2 cellular contexts compared by ENCODE assay signal in genomic region chr17:8160741-8161221, GRCh38.
TF ChIP-seq lines count a peak whose summit lies in the region.

No MANE protein-coding gene starts in this region.

TF ChIP-seq in H1, 55 proteins besides CTCF, POLR2A, EP300 and RAD21:
- TF ChIP-seq TAF1 (IDR thresholded peaks at IDR 0.05; ENCODE audit: low read depth, low read length) (no peak), CTBP2 (IDR thresholded peaks at IDR 0.05; ENCODE audit: borderline replicate concordance, insufficient read depth, insufficient read length, low read length) (no peak), JUN (IDR thresholded peaks at IDR 0.05; ENCODE audit: low read depth, low read length) (no peak), PHF8 (conservative IDR thresholded peaks at IDR 0.05; ENCODE audit: low read depth, low read length) (no peak), ATF3 (IDR thresholded peaks at IDR 0.05; ENCODE audit: insufficient read depth, low read depth, low read length) (no peak), CBX5 (IDR thresholded peaks at IDR 0.05; ENCODE audit: low read depth, low read length) (no peak), BCL11A (IDR thresholded peaks at IDR 0.05; ENCODE audit: low read depth in 2 of 2, low read length in 2 of 2) (no peak), CEBPB (IDR thresholded peaks at IDR 0.05; ENCODE audit: low read depth, low read length) (no peak), ATF2 (IDR thresholded peaks at IDR 0.05; ENCODE audit: low read length) (no peak), JUND (IDR thresholded peaks at IDR 0.05; ENCODE audit: low read length) (no peak), SIN3A (conservative IDR thresholded peaks at IDR 0.05 in 1 of 2, IDR thresholded peaks at IDR 0.05 in 1 of 2; ENCODE audit: low read depth in 1 of 2, low read length in 2 of 2) (no peak), HDAC2 (IDR thresholded peaks at IDR 0.05; ENCODE audit: borderline replicate concordance in 1 of 2, low read depth in 2 of 2, low read length in 2 of 2) (no peak), POU5F1 (IDR thresholded peaks at IDR 0.05; ENCODE audit: low read depth, low read length) (no peak), TCF12 (IDR thresholded peaks at IDR 0.05; ENCODE audit: low read depth, low read length) (no peak), KDM1A (IDR thresholded peaks at IDR 0.05; ENCODE audit: borderline replicate concordance, low read length) (no peak), NANOG (IDR thresholded peaks at IDR 0.05; ENCODE audit: insufficient read depth, low read depth, low read length, poor library complexity, severe bottlenecking) (no peak), FOSL1 (IDR thresholded peaks at IDR 0.05; ENCODE audit: insufficient read depth, low read depth, low read length) (no peak), BRCA1 (IDR thresholded peaks at IDR 0.05; ENCODE audit: low read depth, low read length) (no peak)

TF ChIP-seq in HEK293T, 16 proteins besides CTCF, POLR2A, EP300 and RAD21:
- TF ChIP-seq FOXM1 (IDR thresholded peaks at IDR 0.05; ENCODE audit: borderline replicate concordance) = no peak
